8 cellular contexts compared by ENCODE assay signal in the genomic region with DNA sequence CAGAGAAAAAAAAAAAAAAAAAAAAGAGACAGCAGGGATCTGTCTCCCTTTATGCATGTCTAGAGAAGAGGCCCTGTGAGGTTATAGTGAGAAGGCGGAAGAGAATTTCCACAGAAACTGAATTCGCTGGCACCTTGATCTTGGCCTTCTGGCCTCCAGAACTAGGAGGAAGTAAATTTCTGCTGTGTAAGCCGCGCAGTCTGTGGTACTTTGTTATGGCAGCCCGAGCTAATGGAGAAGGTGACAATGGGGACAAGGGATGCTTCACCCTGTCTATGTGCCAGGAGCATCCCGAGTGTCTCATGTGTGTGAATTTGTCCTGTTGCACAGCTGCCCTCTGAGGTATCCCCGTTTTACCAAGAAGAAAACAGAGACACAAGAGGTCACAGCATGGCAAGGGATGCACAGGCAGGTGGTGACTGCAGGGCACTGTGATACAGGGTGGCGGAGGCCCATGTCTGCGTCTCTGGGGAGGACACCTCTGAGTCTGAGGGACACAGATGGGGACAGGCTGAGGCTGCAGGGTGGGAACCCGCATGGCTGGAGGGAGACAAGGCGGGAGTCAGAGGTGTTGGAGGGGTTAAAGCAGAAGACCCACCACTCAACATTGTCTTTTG.
DNase-seq lines count a peak whose midpoint lies in the region; ATAC-seq and TF ChIP-seq lines count a peak whose summit lies in the region.
"Not testable (repeated sequence)": the region's sequence is repeated elsewhere in the genome, so short reads cannot be mapped to it uniquely, and the experiment has no call there.

No MANE protein-coding gene starts in this region.

- TF ChIP-seq POLR2A in spleen (IDR thresholded peaks at IDR 0.05), result not testable (repeated sequence)

- H3K9me3 Mint-ChIP-seq in WTC11; activated T-cell treated with anti-CD3 and anti-CD28 coated beads, Interleukin-2, amount 50 U/mL, for 24 hours; natural killer cell: not testable (repeated sequence)

- DNase-seq in H7 (peak; percentile 3), NOMO-1 (lab: John Stamatoyannopoulos, UW; ENCODE audit: unreplicated experiment in 2 of 2) (peak; percentile 31 to 51), ecto neural progenitor cell (ENCODE audit: low spot score) (peak; percentile 34), left lobe of liver (ENCODE audit: low spot score) (peak; percentile 39), natural killer cell (peak; percentile 9), spleen (peak; percentile 63)
- not testable (repeated sequence) for DNase-seq in WTC11 (ENCODE audit: low spot score)
- DNase-seq in activated T-cell treated with anti-CD3 and anti-CD28 coated beads, Interleukin-2, amount 50 U/mL, for 24 hours, result peak; percentile 17

- H3K4me1 ChIP-seq in spleen, result peaks cover 0 to 24% (median 7%) of the 10 kb centered on the region in 6 donors

- peak overlapping the region; percentile 63; the same call in 1 of the 2 replicates for H3K27ac Mint-ChIP-seq in WTC11
- H3K27ac Mint-ChIP-seq in activated T-cell treated with anti-CD3 and anti-CD28 coated beads, Interleukin-2, amount 50 U/mL, for 24 hours; natural killer cell: not testable (repeated sequence)

- POLR2A ChIA-PET in WTC11 (lab: Charles Lee), result not testable (repeated sequence)

- H3K4me1 Mint-ChIP-seq in WTC11; activated T-cell treated with anti-CD3 and anti-CD28 coated beads, Interleukin-2, amount 50 U/mL, for 24 hours (ENCODE audit: low read depth): not testable (repeated sequence)
- H3K4me1 Mint-ChIP-seq in natural killer cell, result peaks cover 5 to 10% of the 10 kb centered on the region in 2 donors

- H3K9me3 ChIP-seq in spleen, result not testable (repeated sequence)

- not testable (repeated sequence) for H3K4me3 Mint-ChIP-seq in WTC11; activated T-cell treated with anti-CD3 and anti-CD28 coated beads, Interleukin-2, amount 50 U/mL, for 24 hours; natural killer cell

- WGBS in spleen, 5 donors, result 65 to 79% (median 72%) methylated on average over 10 to 11 of the region's 11 CpGs

- not testable (repeated sequence) for H3K4me3 ChIP-seq in H7 (ENCODE audit: insufficient read depth, low read depth, low read length); spleen

- H3K36me3 ChIP-seq in H7 (replicated peaks; ENCODE audit: control insufficient read depth, insufficient read depth, low read length); spleen: not testable (repeated sequence)

- not testable (repeated sequence) for H3K27me3 ChIP-seq in H7 (ENCODE audit: control insufficient read depth, insufficient read depth, low read length); spleen (replicated peaks in 1 of 7)

- CTCF ChIA-PET in WTC11 (lab: Charles Lee), result not testable (repeated sequence)

- not testable (repeated sequence) for ATAC-seq in WTC11, left lobe of liver
- peak in 1 of 3 donors; percentile 39 for ATAC-seq in natural killer cell

- not testable (repeated sequence) for H3K27me3 Mint-ChIP-seq in WTC11 (ENCODE audit: low read depth); activated T-cell treated with anti-CD3 and anti-CD28 coated beads, Interleukin-2, amount 50 U/mL, for 24 hours; natural killer cell (ENCODE audit: low read depth in 2 of 2)

- not testable (repeated sequence) for H3K27ac ChIP-seq in spleen

- TF ChIP-seq CTCF in WTC11 (IDR thresholded peaks at IDR 0.05); natural killer cell (IDR thresholded peaks at IDR 0.05); spleen (IDR thresholded peaks at IDR 0.05 in 8 of 11, conservative IDR thresholded peaks at IDR 0.05 in 3 of 11): not testable (repeated sequence)

- H3K36me3 Mint-ChIP-seq in WTC11; activated T-cell treated with anti-CD3 and anti-CD28 coated beads, Interleukin-2, amount 50 U/mL, for 24 hours (ENCODE audit: low read depth); natural killer cell: not testable (repeated sequence)

- intact Hi-C loops in natural killer cell (cut with micrococcal nuclease); spleen (cut with DNase I; ENCODE audit: low total_unique reads): not testable (repeated sequence)
